1 cellular context compared by ENCODE assay signal in genomic region chr4:677431-678293, GRCh38.
TF ChIP-seq lines count a peak whose summit lies in the region.

No MANE protein-coding gene starts in this region.

TF ChIP-seq in K562, 482 proteins besides CTCF, POLR2A, EP300 and RAD21:
- TF ChIP-seq POLR2G (IDR thresholded peaks at IDR 0.05; ENCODE audit: low read depth, low read length) (peak; percentile 60; the same call in 1 of the 2 replicates), PTTG1 (tag; IDR thresholded peaks at IDR 0.05; ENCODE audit: low read depth) (no peak), ZNF263 (CRISPR knock-in tag; IDR thresholded peaks at IDR 0.05; ENCODE audit: borderline replicate concordance) (no peak), IRF2 (CRISPR knock-in tag; IDR thresholded peaks at IDR 0.05) (no peak), HMGN3 (IDR thresholded peaks at IDR 0.05; ENCODE audit: borderline replicate concordance, extremely low read depth, insufficient read length, low read depth, low read length) (peak; percentile 16), POLR2B (IDR thresholded peaks at IDR 0.05; ENCODE audit: low read depth, partially characterized antibody) (peak; percentile 29), EGR1 (conservative IDR thresholded peaks at IDR 0.05) (peak; percentile 47; the same call in 1 of the 2 replicates)
